ENCODE assay signal across 8 cellular contexts in genomic region chrX:129931411-129932136, GRCh38. TPM values are rescaled to one million over a fixed set of nuclear protein-coding genes. Genes with fewer than 3 reads are reported as not detected.
DNase-seq lines count a peak whose midpoint lies in the region; ATAC-seq, FAIRE-seq and TF ChIP-seq lines count a peak whose summit lies in the region.

No MANE protein-coding gene starts in this region.

- FAIRE-seq in urothelium cell line (lab: Jason Lieb, UNC) = no peak

- H3K27ac ChIP-seq in SK-N-MC = no peak overlapping the region
- H3K27ac ChIP-seq in heart right ventricle = peak overlapping the region; percentile 83 to 95 (median 91)
- peak overlapping the region; percentile 87 for H3K27ac ChIP-seq in parathyroid adenoma

- H3K4me3 ChIP-seq in SK-N-MC = peak overlapping the region; percentile 77
- peak overlapping the region; percentile 25 to 68 (median 62) for H3K4me3 ChIP-seq in heart right ventricle
- peak overlapping the region; percentile 82 for H3K4me3 ChIP-seq in parathyroid adenoma (ENCODE audit: low read depth, low read length)

- 1% methylated on average over 39 to 43 of the region's 50 CpGs for WGBS in heart right ventricle, 2 donors

- peak; percentile 70 for ATAC-seq in GM21723 (IDR thresholded peaks at IDR 0.05; ENCODE audit: unreplicated experiment)
- ATAC-seq in heart right ventricle = peak; percentile 93 to 97 (median 95)

- 0 out of 2 replicates have a peak, but pooled peaks have one; percentile 18 for TF ChIP-seq EP300 in Ishikawa (IDR thresholded peaks at IDR 0.05; ENCODE audit: borderline replicate concordance)

- H3K4me1 ChIP-seq in heart right ventricle = no peaks in the 10 kb centered on the region
- no peaks in the 10 kb centered on the region for H3K4me1 ChIP-seq in parathyroid adenoma

- TF ChIP-seq RAD21 in Ishikawa (IDR thresholded peaks at IDR 0.05; ENCODE audit: low read depth) = no peak

- H3K79me2 ChIP-seq in parathyroid adenoma = no peaks in the 10 kb centered on the region

- H3K4me2 ChIP-seq in parathyroid adenoma (ENCODE audit: low read length) = peak overlapping the region; percentile 81

- no peak for TF ChIP-seq CTCF in heart right ventricle (IDR thresholded peaks at IDR 0.05)
- no peak for TF ChIP-seq CTCF in parathyroid adenoma (IDR thresholded peaks at IDR 0.05)

- DNase-seq in Daoy (ENCODE audit: low read depth) = peak; percentile 90
- DNase-seq in SK-N-MC (ENCODE audit: low read depth, low spot score) = no peak
- peak; percentile 92 for DNase-seq in amniotic epithelial cell (ENCODE audit: low read depth)
- peak; percentile 92 to 94 for DNase-seq in heart right ventricle
- peak; percentile 77 for DNase-seq in urothelium cell line (ENCODE audit: low spot score)

- H3K9ac ChIP-seq in SK-N-MC (ENCODE audit: insufficient read length) = peak overlapping the region; percentile 45
- H3K9ac ChIP-seq in parathyroid adenoma = no peak overlapping the region

- H3K36me3 ChIP-seq in SK-N-MC (ENCODE audit: insufficient read depth, low read length) (peaks cover 10% of the 10 kb centered on the region; the same call in 1 of the 2 replicates), heart right ventricle (peaks cover 0 to 21% (median 9%) of the 10 kb centered on the region in 9 donors), parathyroid adenoma (ENCODE audit: control insufficient read depth, insufficient read depth, low read length) (no peaks in the 10 kb centered on the region)

- H3K27me3 ChIP-seq in heart right ventricle (peaks cover 0 to 7% (median 0%) of the 10 kb centered on the region in 7 donors), parathyroid adenoma (ENCODE audit: control insufficient read depth, insufficient read depth, low read length) (no peaks in the 10 kb centered on the region)

- intact Hi-C loops in heart right ventricle (cut with DNase I) = loop anchor here in 5 of 10 donors (1.0 to 5.0 kb wide), 5 partner anchors 49 to 131 kb away; partner anchors contain the start of gene BCORL1 (in 4 of the 5)

- H2AFZ ChIP-seq in parathyroid adenoma = peak overlapping the region; percentile 78

- no peaks in the 10 kb centered on the region for H3K9me3 ChIP-seq in SK-N-MC (ENCODE audit: low read depth, low read length)
- H3K9me3 ChIP-seq in heart right ventricle = no peaks in the 10 kb centered on the region
- H3K9me3 ChIP-seq in parathyroid adenoma (ENCODE audit: control insufficient read depth, low read length) = no peaks in the 10 kb centered on the region

TF ChIP-seq in Ishikawa, 13 proteins besides CTCF, POLR2A, EP300 and RAD21:
- peak; percentile 50; the same call in 1 of the 2 replicates for TF ChIP-seq ZBTB7A (IDR thresholded peaks at IDR 0.05; ENCODE audit: low read depth)
- no peak; the same call in 1 of the 2 replicates for TF ChIP-seq YY1 (IDR thresholded peaks at IDR 0.05; ENCODE audit: low read depth)
- no peak for TF ChIP-seq CEBPB (IDR thresholded peaks at IDR 0.05)
- peak; percentile 40; the same call in 1 of the 2 replicates for TF ChIP-seq NFIC (IDR thresholded peaks at IDR 0.05)
- peak; percentile 76 for TF ChIP-seq EGR1 (IDR thresholded peaks at IDR 0.05)
- peak; percentile 52; the same call in 1 of the 2 replicates for TF ChIP-seq CREB1 (IDR thresholded peaks at IDR 0.05; ENCODE audit: low read depth)
- peak; percentile 40 for TF ChIP-seq TAF1 (IDR thresholded peaks at IDR 0.05; ENCODE audit: low read depth)

RNA-seq across cellular contexts. Expression of gene UTP14A, which starts 25.6 kb away (rescaled TPM):
- 54.2 and 70.2 TPM in 2 replicates for total RNA-seq in Daoy (2014; rRNA removed; shearing (Covaris generic))
- 10 to 100 TPM in 2 of 10 donors, 1 to 10 TPM in 8; 7.4 to 12.6 (median 9.6) TPM for total RNA-seq in heart right ventricle
- 10 to 100 TPM in 1 of 2 donors, 1 to 10 TPM in 1; 6.7 to 10.2 TPM for polyA plus RNA-seq in heart right ventricle

RNA-seq across cellular contexts. Expression of gene BCORL1, which starts 50.9 kb away (rescaled TPM):
- total RNA-seq in Daoy (2014; rRNA removed; shearing (Covaris generic)) = 0.54 and 0.63 TPM in 2 replicates
- 10 to 100 TPM in 1 of 10 donors, 1 to 10 TPM in 9; 4.9 to 12.8 (median 8.3) TPM for total RNA-seq in heart right ventricle
- 1 to 10 TPM; 2.1 to 3.1 TPM for polyA plus RNA-seq in heart right ventricle
